Comparison of ENCODE assay signal across 14 cellular contexts in genomic region chr2:105712981-105713596, GRCh38. TPM values are rescaled to one million over a fixed set of nuclear protein-coding genes. Genes with fewer than 3 reads are reported as not detected.
DNase-seq lines count a peak whose midpoint lies in the region; ATAC-seq and TF ChIP-seq lines count a peak whose summit lies in the region.
"Had no signal": no experiment of that assay in that cellular context is flagged by ENCODE, and none has a peak within 500 bp of the region (broad histone marks: within the 10 kb centered on the region; RNA-seq: fewer than 3 reads in every experiment).

No MANE protein-coding gene starts in this region.

- DNase-seq in NCI-H2171 treated with DMSO at 0.1 percent for 48 hours (lab: John Stamatoyannopoulos, UW) (peak; percentile 41), NCI-H2171 (lab: John Stamatoyannopoulos, UW) (no peak), NB4 (ENCODE audit: low read depth) (peak; percentile 15), body of pancreas (peak in 1 of 4 donors; percentile 31), psoas muscle (no peak), endodermal cell (no peak)
- DNase-seq: caudate nucleus, NCI-H748 treated with DMSO at 0.1 percent for 48 hours had no signal

- peaks cover 49% of the 10 kb centered on the region for H3K27me3 Mint-ChIP-seq in endodermal cell (ENCODE audit: insufficient read depth)

- TF ChIP-seq POLR2A in NB4 (IDR thresholded peaks at IDR 0.05; ENCODE audit: extremely low read depth, insufficient read length) = no peak
- TF ChIP-seq POLR2A in body of pancreas (IDR thresholded peaks at IDR 0.05) = no peak

- no peaks in the 10 kb centered on the region for H3K27me3 ChIP-seq in body of pancreas
- no peaks in the 10 kb centered on the region for H3K27me3 ChIP-seq in psoas muscle (ENCODE audit: insufficient read depth in 3 of 3, low read length in 2 of 3)
- peaks cover 9% of the 10 kb centered on the region for H3K27me3 ChIP-seq in endodermal cell (ENCODE audit: control insufficient read depth, insufficient read depth, low read length, poor library complexity, severe bottlenecking)

- TF ChIP-seq CTCF in NB4 (IDR thresholded peaks at IDR 0.05; ENCODE audit: low read depth, low read length) (no peak), body of pancreas (IDR thresholded peaks at IDR 0.05) (no peak), psoas muscle (IDR thresholded peaks at IDR 0.05) (no peak), endodermal cell (conservative IDR thresholded peaks at IDR 0.05) (no peak)

- peak overlapping the region in 3 of 4 donors; percentile 33 to 78 (median 69) for H3K27ac ChIP-seq in body of pancreas
- no peak overlapping the region for H3K27ac ChIP-seq in psoas muscle
- H3K27ac ChIP-seq in endodermal cell (ENCODE audit: low read depth, low read length) = no peak overlapping the region
- H3K27ac ChIP-seq: gastroesophageal sphincter had no signal

- H3K4me1 ChIP-seq in body of pancreas (peaks cover 27% of the 10 kb centered on the region), psoas muscle (no peaks in the 10 kb centered on the region), endodermal cell (ENCODE audit: control insufficient read depth, insufficient read depth, low read length) (peaks cover 17% of the 10 kb centered on the region)
- H3K4me1 ChIP-seq: gastroesophageal sphincter had no signal

- no peak overlapping the region for H3K4me3 Mint-ChIP-seq in endodermal cell
- H3K4me3 Mint-ChIP-seq: IgD-negative memory B cell, mesothelial cell of epicardium had no signal

- H3K9me3 Mint-ChIP-seq in endodermal cell = no peaks in the 10 kb centered on the region
- H3K9me3 Mint-ChIP-seq: IgD-negative memory B cell, mesothelial cell of epicardium had no signal

- ATAC-seq in body of pancreas (peak; percentile 22), psoas muscle (peak; percentile 60 to 77 (median 72)), GM19324 (IDR thresholded peaks at IDR 0.05; ENCODE audit: low FRiP score, unreplicated experiment) (no peak), GM19328 (IDR thresholded peaks at IDR 0.05; ENCODE audit: unreplicated experiment) (no peak)
- ATAC-seq: gastroesophageal sphincter had no signal

- peaks cover 39% of the 10 kb centered on the region for H3K4me1 Mint-ChIP-seq in endodermal cell
- H3K4me1 Mint-ChIP-seq: mesothelial cell of epicardium had no signal

- no peaks in the 10 kb centered on the region for H3K9me3 ChIP-seq in body of pancreas
- no peaks in the 10 kb centered on the region for H3K9me3 ChIP-seq in psoas muscle
- H3K9me3 ChIP-seq in endodermal cell (ENCODE audit: control insufficient read depth, low read length) = no peaks in the 10 kb centered on the region
- H3K9me3 ChIP-seq: gastroesophageal sphincter had no signal

- WGBS in body of pancreas, 2 donors = 68 to 70% methylated on average over 6 of the region's 6 CpGs
- 53 to 81% (median 60%) methylated on average over 6 of the region's 6 CpGs for WGBS in psoas muscle, 3 donors
- WGBS in endodermal cell (ENCODE audit: insufficient coverage in 1 of 2, insufficient read length in 1 of 2), 2 experiments = 90 to 100% methylated on average over 4 to 6 of the region's 6 CpGs

- H3K36me3 ChIP-seq in body of pancreas (replicated peaks in 1 of 2; ENCODE audit: insufficient read depth in 1 of 2, low read depth in 2 of 2) (no peaks in the 10 kb centered on the region), psoas muscle (ENCODE audit: insufficient read depth in 1 of 2, low read depth in 1 of 2) (no peaks in the 10 kb centered on the region), endodermal cell (ENCODE audit: control insufficient read depth, insufficient read depth, low read length) (no peaks in the 10 kb centered on the region)
- H3K36me3 ChIP-seq: gastroesophageal sphincter had no signal

- no peaks in the 10 kb centered on the region for H3K36me3 Mint-ChIP-seq in endodermal cell (ENCODE audit: low read depth)
- H3K36me3 Mint-ChIP-seq: IgD-negative memory B cell, mesothelial cell of epicardium had no signal

- no peak overlapping the region for H3K9ac ChIP-seq in endodermal cell (ENCODE audit: extremely low read depth, low read length, poor library complexity, severe bottlenecking)

- H3K4me3 ChIP-seq in NB4 (ENCODE audit: low read depth, low read length) (no peak overlapping the region), body of pancreas (no peak overlapping the region), psoas muscle (no peak overlapping the region), endodermal cell (ENCODE audit: low read length) (no peak overlapping the region)
- H3K4me3 ChIP-seq: gastroesophageal sphincter, skin epidermis had no signal

- H3K27ac Mint-ChIP-seq in endodermal cell = no peak overlapping the region
- H3K27ac Mint-ChIP-seq: IgD-negative memory B cell, mesothelial cell of epicardium had no signal

- intact Hi-C loops in body of pancreas (cut with DNase I) = no loop called here
- intact Hi-C loops in psoas muscle (cut with DNase I) = no loop called here

RNA-seq across cellular contexts. Expression of gene NCK2, which starts 31.6 kb away (rescaled TPM):
- total RNA-seq in body of pancreas = 10 to 100 TPM; 36.6 to 42.8 TPM
- 10 to 100 TPM; 33.9 to 53.1 (median 41.1) TPM for total RNA-seq in psoas muscle
- polyA plus RNA-seq in psoas muscle = 100 to 1,000 TPM in 1 of 3 donors, 10 to 100 TPM in 2; 26.5 to 111 (median 39.6) TPM
- 10 to 100 TPM; 58.9 to 63.8 TPM for total RNA-seq in endodermal cell
- polyA plus RNA-seq in endodermal cell (2013, experiment 1 of 2) = 58.3 TPM
- polyA plus RNA-seq in endodermal cell (2013, experiment 2 of 2) = 54.9 TPM

Comparison
In these comparisons a context has a peak if more than half of its experiments do, and no peak if none do; other contexts are left out.
1. DNase-seq: peak in NCI-H2171 treated with DMSO at 0.1 percent for 48 hours (single experiment) and NB4 (single experiment); none in NCI-H2171 (single experiment), psoas muscle (0 of 2) and endodermal cell (single experiment).
2. ATAC-seq: peak in body of pancreas (single experiment) and psoas muscle (4 of 4); none in GM19324 (single experiment) and GM19328 (single experiment).
3. H3K27ac ChIP-seq: peak in body of pancreas (3 of 4); none in psoas muscle (single experiment) and endodermal cell (single experiment).